1 cellular context compared by ENCODE assay signal in the genomic region with DNA sequence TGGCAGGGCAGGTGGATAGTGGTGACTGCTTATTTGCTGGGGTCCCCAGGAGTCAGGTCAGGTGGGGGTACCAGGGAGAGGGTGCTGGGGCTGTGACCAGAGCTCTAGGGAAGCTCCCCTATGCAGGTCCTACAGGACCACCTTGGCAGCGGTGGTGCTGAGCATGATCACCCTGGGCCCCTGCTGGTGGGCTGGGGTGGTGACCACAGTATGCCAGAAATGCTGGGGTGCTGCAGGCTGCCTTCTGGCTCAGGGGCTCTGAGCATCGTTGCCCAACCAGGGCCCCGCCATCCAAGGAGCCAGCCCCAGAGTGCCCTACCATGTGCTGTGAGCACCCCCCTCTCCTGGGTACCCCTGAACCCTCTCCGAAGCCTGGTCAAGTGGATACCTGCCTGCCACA.
TF ChIP-seq lines count a peak whose summit lies in the region.

No MANE protein-coding gene starts in this region.

TF ChIP-seq in K562, 482 proteins besides CTCF, POLR2A, EP300 and RAD21:
- TF ChIP-seq CC2D1A (IDR thresholded peaks at IDR 0.05) (no peak), MECOM (CRISPR knock-in tag; IDR thresholded peaks at IDR 0.05) (no peak)
